8 cellular contexts compared by ENCODE assay signal in genomic region chr3:185152433-185153169, GRCh38. TPM values are rescaled to one million over a fixed set of nuclear protein-coding genes. Genes with fewer than 3 reads are reported as not detected.
DNase-seq lines count a peak whose midpoint lies in the region; ATAC-seq, FAIRE-seq and TF ChIP-seq lines count a peak whose summit lies in the region.

TSS of gene C3orf70 (minus strand) at chr3:185153060. CDS start at chr3:185152823, 237 bp downstream.

- H3F3A ChIP-seq in GM23248 (ENCODE audit: insufficient read depth): no peaks in the 10 kb centered on the region

- no peaks in the 10 kb centered on the region for H3K9me2 ChIP-seq in GM23248 (ENCODE audit: insufficient read depth)

- no peaks in the 10 kb centered on the region for H4K20me1 ChIP-seq in GM23248 (ENCODE audit: insufficient read depth)

- H3K4me1 ChIP-seq in GM23248 (ENCODE audit: insufficient read depth): no peaks in the 10 kb centered on the region
- peaks cover 3% of the 10 kb centered on the region in 2 donors for H3K4me1 ChIP-seq in ascending aorta
- peaks cover 46% of the 10 kb centered on the region for H3K4me1 ChIP-seq in left ventricle myocardium inferior
- peaks cover 0 to 3% (median 0%) of the 10 kb centered on the region in 3 donors for H3K4me1 ChIP-seq in pancreas

- no peak within 1 kb of the TSS for H3K27ac ChIP-seq in GM23248
- H3K27ac ChIP-seq in ascending aorta: peak within 1 kb of the TSS; percentile 88 to 93
- peak within 1 kb of the TSS; percentile 91 for H3K27ac ChIP-seq in left ventricle myocardium inferior (replicated peaks)
- no peak within 1 kb of the TSS for H3K27ac ChIP-seq in pancreas

- peak within 1 kb of the TSS; percentile 74 for H2AFZ ChIP-seq in GM23248

- no peak for FAIRE-seq in pancreas (lab: Jason Lieb, UNC)

- H3K36me3 ChIP-seq in GM23248 (ENCODE audit: low read depth): no peaks in the 10 kb centered on the region
- H3K36me3 ChIP-seq in ascending aorta: no peaks in the 10 kb centered on the region
- H3K36me3 ChIP-seq in left ventricle myocardium inferior: no peaks in the 10 kb centered on the region
- H3K36me3 ChIP-seq in pancreas: no peaks in the 10 kb centered on the region

- TF ChIP-seq CTCF in ascending aorta (IDR thresholded peaks at IDR 0.05) (no peak), left ventricle myocardium inferior (IDR thresholded peaks at IDR 0.05; ENCODE audit: borderline replicate concordance) (no peak), pancreas (IDR thresholded peaks at IDR 0.05) (no peak)

- ATAC-seq in pancreas (peak; percentile 54 to 84 (median 78)), GM21390 (IDR thresholded peaks at IDR 0.05; ENCODE audit: unreplicated experiment) (no peak), GM19324 (IDR thresholded peaks at IDR 0.05; ENCODE audit: low FRiP score, unreplicated experiment) (no peak)

- peak; percentile 92 for DNase-seq in DMS 273 (lab: John Stamatoyannopoulos, UW; ENCODE audit: unreplicated experiment)
- DNase-seq in GM23248: peak; percentile 53
- peak; percentile 47 for DNase-seq in NCI-H510A (lab: John Stamatoyannopoulos, UW)
- DNase-seq in ascending aorta (ENCODE audit: low spot score in 2 of 2): peak in 1 of 2 donors; percentile 80
- DNase-seq in left ventricle myocardium inferior: peak; percentile 75
- DNase-seq in pancreas: peak in 5 of 6 donors; percentile 20 to 76 (median 56)

- H3K27me3 ChIP-seq in GM23248 (replicated peaks; ENCODE audit: insufficient read depth): peaks cover 78% of the 10 kb centered on the region
- no peaks in the 10 kb centered on the region for H3K27me3 ChIP-seq in ascending aorta
- H3K27me3 ChIP-seq in left ventricle myocardium inferior (ENCODE audit: low read depth): peaks cover 90% of the 10 kb centered on the region
- peaks cover 0 to 28% (median 5%) of the 10 kb centered on the region in 4 donors for H3K27me3 ChIP-seq in pancreas

- H3K4me3 ChIP-seq in GM23248 (peak within 1 kb of the TSS; percentile 70), ascending aorta (peak within 1 kb of the TSS; percentile 59 to 92), left ventricle myocardium inferior (peak within 1 kb of the TSS; percentile 74), pancreas (peak within 1 kb of the TSS; percentile 37 to 62 (median 50))

- H3K9me3 ChIP-seq in GM23248 (ENCODE audit: low read depth): no peaks in the 10 kb centered on the region
- H3K9me3 ChIP-seq in ascending aorta: no peaks in the 10 kb centered on the region
- no peaks in the 10 kb centered on the region for H3K9me3 ChIP-seq in left ventricle myocardium inferior (replicated peaks)
- H3K9me3 ChIP-seq in pancreas: no peaks in the 10 kb centered on the region

- intact Hi-C loops in ascending aorta (cut with DNase I): loop anchor here (5.0 kb wide), 2 partner anchors 70 to 130 kb away; no protein-coding TSS in a partner anchor
- intact Hi-C loops in left ventricle myocardium inferior (cut with micrococcal nuclease): no loop called here
- intact Hi-C loops in pancreas (cut with DNase I): no loop called here

- WGBS in GM23248 (ENCODE audit: low coverage in 1 of 2, low lambda C conversion rate in 2 of 2, missing lambda C conversion rate in 2 of 2), 2 experiments: 1 to 5% methylated on average over 49 to 83 of the region's 110 CpGs
- WGBS in pancreas, 2 donors: 1 to 2% methylated on average over 71 to 110 of the region's 110 CpGs

- no peak within 1 kb of the TSS for H3K9ac ChIP-seq in GM23248

- peak within 1 kb of the TSS; percentile 77 for H3K4me2 ChIP-seq in GM23248 (ENCODE audit: unreplicated experiment)

- H3K79me2 ChIP-seq in GM23248 (ENCODE audit: insufficient read depth): no peaks in the 10 kb centered on the region

- in situ Hi-C loops in GM23248 (cut with MboI): no loop called here

RNA-seq across cellular contexts. Expression of gene C3orf70, which starts in this region (rescaled TPM):
- not detected in 2 replicates for total RNA-seq in GM23248 (2014; rRNA removed; shearing (Covaris generic))
- polyA plus RNA-seq in GM23248 (2016; fragmentation: Nextera tagmentation; extraction: Ambion mirVana): not detected in 2 replicates
- total RNA-seq in ascending aorta: 16.5 TPM
- 1.4 TPM for total RNA-seq in left ventricle myocardium inferior
- under 1 TPM; 0.22 to 0.90 (median 0.37) TPM for total RNA-seq in pancreas
- polyA plus RNA-seq in pancreas: under 1 TPM; 0.27 to 0.45 TPM

Comparison
In these comparisons a context has a peak if more than half of its experiments do, and no peak if none do; other contexts are left out.
1. Peak in DNase-seq, H3K4me3 ChIP-seq and H3K4me2 ChIP-seq in GM23248; RNA of the gene not detected or under 1 TPM.
2. Peak in DNase-seq, ATAC-seq and H3K4me3 ChIP-seq in pancreas; RNA of the gene not detected or under 1 TPM.
3. H3K27ac ChIP-seq: peak in ascending aorta (2 of 2) and left ventricle myocardium inferior (single experiment); none in GM23248 (single experiment) and pancreas (0 of 4).
4. Peak in every context shown above with its lines, with median percentiles within 50 percentile points of each other: H3K4me3 ChIP-seq.